ENCODE assay signal across 13 cellular contexts in genomic region chr4:64784125-64784524, GRCh38.
DNase-seq lines count a peak whose midpoint lies in the region; ATAC-seq lines count a peak whose summit lies in the region.
"Had no signal": no experiment of that assay in that cellular context is flagged by ENCODE, and none has a peak within 500 bp of the region (broad histone marks: within the 10 kb centered on the region; RNA-seq: fewer than 3 reads in every experiment).

No MANE protein-coding gene starts in this region.

- no peak overlapping the region for H3K4me3 Mint-ChIP-seq in activated CD8-positive, alpha-beta memory T cell treated with anti-CD3 and anti-CD28 coated beads, Interleukin-2, amount 10 ng/mL, durations not matched to agents 7 days and 5 days
- H3K4me3 Mint-ChIP-seq: activated naive CD8-positive, alpha-beta T cell; dendritic cell treated with granulocyte-macrophage colony-stimulating factor and Interleukin-4, amounts not matched to agents 40 ng/mL and 50 ng/mL, for 4 days had no signal

- DNase-seq in NCI-H2107 treated with DMSO at 0.1 percent for 48 hours (lab: John Stamatoyannopoulos, UW; ENCODE audit: unreplicated experiment), result peak; percentile 7
- no peak for DNase-seq in NCI-H2107 (lab: John Stamatoyannopoulos, UW)
- DNase-seq in NCI-H2029 (lab: John Stamatoyannopoulos, UW), result peak; percentile 52
- peak; percentile 76 for DNase-seq in dedifferentiated amniotic fluid mesenchymal stem cell (ENCODE audit: extremely low spot score)
- peak; percentile 94 for DNase-seq in renal cortical epithelial cell (ENCODE audit: low read depth)
- DNase-seq in activated CD8-positive, alpha-beta memory T cell treated with anti-CD3 and anti-CD28 coated beads, Interleukin-2, amount 10 ng/mL, durations not matched to agents 7 days and 5 days, result no peak
- no peak for DNase-seq in inferior parietal cortex (ENCODE audit: extremely low spot score)
- DNase-seq: DMS79 treated with DMSO at 0.1 percent for 48 hours; SIG-M5; stimulated activated CD8-positive, alpha-beta memory T cell treated with anti-CD3 and anti-CD28 coated beads, Interleukin-4, amount 100 ng/mL, for 48 hours had no signal

- H3K4me1 Mint-ChIP-seq in activated CD8-positive, alpha-beta memory T cell treated with anti-CD3 and anti-CD28 coated beads, Interleukin-2, amount 10 ng/mL, durations not matched to agents 7 days and 5 days, result no peaks in the 10 kb centered on the region

- CTCF ChIA-PET in activated CD8-positive, alpha-beta memory T cell treated with anti-CD3 and anti-CD28 coated beads, Interleukin-2, amount 10 ng/mL, durations not matched to agents 7 days and 5 days (lab: Charles Lee), result no interaction called here

- H3K27me3 Mint-ChIP-seq in activated CD8-positive, alpha-beta memory T cell treated with anti-CD3 and anti-CD28 coated beads, Interleukin-2, amount 10 ng/mL, durations not matched to agents 7 days and 5 days, result no peaks in the 10 kb centered on the region
- H3K27me3 Mint-ChIP-seq: activated naive CD8-positive, alpha-beta T cell; dendritic cell treated with granulocyte-macrophage colony-stimulating factor and Interleukin-4, amounts not matched to agents 40 ng/mL and 50 ng/mL, for 4 days had no signal

- no peaks in the 10 kb centered on the region for H3K9me3 Mint-ChIP-seq in activated CD8-positive, alpha-beta memory T cell treated with anti-CD3 and anti-CD28 coated beads, Interleukin-2, amount 10 ng/mL, durations not matched to agents 7 days and 5 days (ENCODE audit: low read depth)
- H3K9me3 Mint-ChIP-seq: dendritic cell treated with granulocyte-macrophage colony-stimulating factor and Interleukin-4, amounts not matched to agents 40 ng/mL and 50 ng/mL, for 4 days had no signal

- ATAC-seq in HG02970 (IDR thresholded peaks at IDR 0.05; ENCODE audit: low FRiP score, unreplicated experiment), result no peak
- ATAC-seq in activated CD8-positive, alpha-beta memory T cell treated with anti-CD3 and anti-CD28 coated beads, Interleukin-2, amount 10 ng/mL, durations not matched to agents 7 days and 5 days, result no peak

- H3K27ac Mint-ChIP-seq in activated CD8-positive, alpha-beta memory T cell treated with anti-CD3 and anti-CD28 coated beads, Interleukin-2, amount 10 ng/mL, durations not matched to agents 7 days and 5 days, result no peak overlapping the region
- H3K27ac Mint-ChIP-seq: activated naive CD8-positive, alpha-beta T cell; dendritic cell treated with granulocyte-macrophage colony-stimulating factor and Interleukin-4, amounts not matched to agents 40 ng/mL and 50 ng/mL, for 4 days had no signal

- H3K36me3 Mint-ChIP-seq in activated CD8-positive, alpha-beta memory T cell treated with anti-CD3 and anti-CD28 coated beads, Interleukin-2, amount 10 ng/mL, durations not matched to agents 7 days and 5 days, result no peaks in the 10 kb centered on the region
- H3K36me3 Mint-ChIP-seq: activated naive CD8-positive, alpha-beta T cell had no signal

Comparison
In these comparisons a context has a peak if more than half of its experiments do, and no peak if none do; other contexts are left out.
1. DNase-seq: peak in NCI-H2107 treated with DMSO at 0.1 percent for 48 hours (single experiment), NCI-H2029 (single experiment), dedifferentiated amniotic fluid mesenchymal stem cell (single experiment) and renal cortical epithelial cell (single experiment); none in NCI-H2107 (single experiment), activated CD8-positive, alpha-beta memory T cell treated with anti-CD3 and anti-CD28 coated beads, Interleukin-2, amount 10 ng/mL, durations not matched to agents 7 days and 5 days (single experiment) and inferior parietal cortex (single experiment).